In genomic region chrX:100658936-100659335, GRCh38 we compare ENCODE assay signal across 16 cellular contexts. TPM values are rescaled to one million over a fixed set of nuclear protein-coding genes. Genes with fewer than 3 reads are reported as not detected.
A peak's percentile ranks its signal among the peaks of the same experiment; 100 is the strongest.
DNase-seq lines count a peak whose midpoint lies in the region; ATAC-seq and TF ChIP-seq lines count a peak whose summit lies in the region.
"Had no signal": no experiment of that assay in that cellular context is flagged by ENCODE, and none has a peak within 500 bp of the region (broad histone marks: within the 10 kb centered on the region; RNA-seq: fewer than 3 reads in every experiment).

No MANE protein-coding gene starts in this region.

- H3K36me3 ChIP-seq in right lobe of liver, result no peaks in the 10 kb centered on the region
- H3K36me3 ChIP-seq: thyroid gland had no signal

- intact Hi-C loops in right lobe of liver (cut with DNase I), result no loop called here

- ATAC-seq in right lobe of liver, result peak; percentile 72 to 89 (median 76)
- ATAC-seq: HCT116; left ventricle myocardium superior; stimulated activated memory B cell treated with anti-CD40 and anti-IgM and Interleukin-4, amounts not matched to agents 10 μg/mL and 1 μg/mL and 100 μg/mL, for 72 hours had no signal

- 20% methylated on average over 3 of the region's 3 CpGs for WGBS in right lobe of liver (ENCODE audit: insufficient coverage, low coverage, low lambda C conversion rate, missing lambda C conversion rate)

- peak overlapping the region in 2 of 3 donors; percentile 45 to 52 for H3K27ac ChIP-seq in right lobe of liver
- H3K27ac ChIP-seq: RWPE1, thyroid gland had no signal

- H3K9me3 ChIP-seq in right lobe of liver, result no peaks in the 10 kb centered on the region
- H3K9me3 ChIP-seq: thyroid gland had no signal

- TF ChIP-seq POLR2A in right lobe of liver (IDR thresholded peaks at IDR 0.05), result no peak
- TF ChIP-seq POLR2A in erythroblast (IDR thresholded peaks at IDR 0.05; ENCODE audit: low read length), result no peak

- no peak overlapping the region for H3K4me3 ChIP-seq in right lobe of liver
- H3K4me3 ChIP-seq: thyroid gland had no signal

- TF ChIP-seq CTCF in right lobe of liver (IDR thresholded peaks at IDR 0.05) (no peak), GM20000 (IDR thresholded peaks at IDR 0.05; ENCODE audit: extremely low read depth, missing control alignments) (no peak)

- peaks cover 0 to 3% (median 0%) of the 10 kb centered on the region in 4 donors for H3K4me1 ChIP-seq in right lobe of liver
- H3K4me1 ChIP-seq: thyroid gland had no signal

- no peaks in the 10 kb centered on the region for H3K27me3 ChIP-seq in right lobe of liver
- H3K27me3 ChIP-seq: thyroid gland had no signal

- DNase-seq in NCI-H446 treated with DMSO at 0.1 percent for 48 hours (lab: John Stamatoyannopoulos, UW), result peak; percentile 16
- no peak for DNase-seq in NCI-H446 (lab: John Stamatoyannopoulos, UW)
- DNase-seq in dermis microvascular lymphatic vessel endothelial cell (ENCODE audit: low read depth in 2 of 2), result peak; percentile 74 to 80
- no peak for DNase-seq in right lobe of liver
- no peak for DNase-seq in GM20000 (ENCODE audit: low spot score)
- no peak for DNase-seq in activated CD4-positive, alpha-beta T cell treated with anti-CD3 and anti-CD28 coated beads, Interleukin-2, amount 50 U/mL, for 1 hour
- DNase-seq in NCI-H1417 treated with DMSO at 0.1 percent for 48 hours (lab: John Stamatoyannopoulos, UW), result no peak
- DNase-seq in erythroblast (lab: John Stamatoyannopoulos, UW), result no peak
- DNase-seq: CD4-positive, CD25-positive, alpha-beta regulatory T cell; left ventricle myocardium superior; NCI-H1417; posterior cingulate gyrus; thyroid gland had no signal

RNA-seq across cellular contexts. Expression of gene SRPX2, which starts 14.9 kb away (rescaled TPM):
- total RNA-seq in dermis microvascular lymphatic vessel endothelial cell (1.9 and 4.0 TPM in 2 replicates), right lobe of liver (10 to 100 TPM in 1 of 6 experiments, 1 to 10 TPM in 5; 3.1 to 13.7 (median 3.7) TPM)
- total RNA-seq: CD4-positive, CD25-positive, alpha-beta regulatory T cell had no signal

RNA-seq across cellular contexts. Expression of gene TSPAN6, which starts 22.3 kb away (rescaled TPM):
- total RNA-seq in dermis microvascular lymphatic vessel endothelial cell (42.2 and 67.5 TPM in 2 replicates), right lobe of liver (10 to 100 TPM; 35.6 to 50.2 (median 41.0) TPM)

Comparison
In these comparisons a context has a peak if more than half of its experiments do, and no peak if none do; other contexts are left out.
1. DNase-seq: peak in NCI-H446 treated with DMSO at 0.1 percent for 48 hours (single experiment) and dermis microvascular lymphatic vessel endothelial cell (2 of 2); none in NCI-H446 (0 of 2), right lobe of liver (0 of 3), GM20000 (single experiment), activated CD4-positive, alpha-beta T cell treated with anti-CD3 and anti-CD28 coated beads, Interleukin-2, amount 50 U/mL, for 1 hour (single experiment), NCI-H1417 treated with DMSO at 0.1 percent for 48 hours (single experiment) and erythroblast (0 of 2).